ENCODE assay signal across 8 cellular contexts in the genomic region with DNA sequence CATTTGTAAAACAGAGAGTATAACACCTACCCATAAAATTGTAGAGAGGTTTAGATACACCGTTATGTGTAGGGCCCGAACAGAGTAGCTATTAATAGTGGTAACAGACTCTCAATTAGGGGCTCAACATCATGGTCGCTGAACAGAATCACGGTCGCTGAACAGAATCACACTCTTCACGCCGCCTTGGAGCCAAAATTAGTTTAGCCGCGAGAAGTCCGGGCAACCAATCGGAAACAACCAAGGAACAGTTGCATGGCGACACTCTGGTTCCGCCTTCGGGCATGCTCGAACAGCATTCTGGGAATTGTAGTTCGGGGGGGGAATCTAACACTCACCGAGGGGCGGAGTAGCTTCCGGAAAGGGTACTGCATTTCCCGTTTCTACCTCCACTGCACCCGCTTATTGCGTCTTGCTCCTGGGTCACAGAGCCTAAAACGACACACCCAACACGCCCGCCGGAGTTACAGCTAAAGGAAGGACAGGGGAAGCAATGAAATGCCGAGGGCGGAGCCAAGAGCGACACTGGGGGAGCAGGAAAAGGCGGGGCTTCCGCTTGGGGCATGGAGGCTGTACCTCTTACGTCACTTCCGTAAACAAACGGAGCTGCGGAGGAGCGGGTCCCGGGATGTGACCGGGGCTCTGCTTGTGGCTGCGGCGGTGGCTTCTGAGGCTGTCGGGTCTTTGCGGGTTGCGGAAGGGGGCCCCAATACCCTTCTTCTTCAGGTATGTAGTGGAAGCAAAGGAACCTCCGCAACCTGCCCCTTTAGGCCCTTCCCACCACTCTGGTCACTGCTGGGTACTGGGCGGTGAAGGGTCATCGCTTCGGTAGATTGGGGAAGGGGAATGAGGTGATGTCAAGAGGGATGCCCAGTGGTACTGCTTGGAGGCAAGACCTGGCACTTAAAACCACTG. TPM values are rescaled to one million over a fixed set of nuclear protein-coding genes. Genes with fewer than 3 reads are reported as not detected.
DNase-seq lines count a peak whose midpoint lies in the region; ATAC-seq and TF ChIP-seq lines count a peak whose summit lies in the region.

CCDC28A (plus strand) TSS at position 593 of the 915 bp plus-strand sequence. CDS start 2,352 bp downstream, outside the sequence.

- peak; percentile 96 for ATAC-seq in HG02571 (IDR thresholded peaks at IDR 0.05; ENCODE audit: unreplicated experiment)

- peaks cover 12% of the 10 kb centered on the region for H3K79me2 ChIP-seq in SK-N-SH (ENCODE audit: insufficient read depth)

- no peak for TF ChIP-seq RAD21 in SK-N-SH (IDR thresholded peaks at IDR 0.05; ENCODE audit: low read length)

- no peaks in the 10 kb centered on the region for H3K27me3 ChIP-seq in SK-N-SH (ENCODE audit: insufficient read depth)

- POLR2A ChIA-PET in SK-N-SH (lab: Yijun Ruan, JAX) = interaction anchor here (0.6 to 1.2 kb wide), 2 partner anchors 361 to 369 kb away, joined by 4 read pairs; partner anchors contain the start of gene HEBP2

- TF ChIP-seq CTCF in SK-N-SH (IDR thresholded peaks at IDR 0.05) = no peak

- H3F3A ChIP-seq in SK-N-SH (replicated peaks; ENCODE audit: insufficient read depth) = peaks cover 3% of the 10 kb centered on the region

- TF ChIP-seq EP300 in SK-N-SH (IDR thresholded peaks at IDR 0.05; ENCODE audit: borderline replicate concordance in 1 of 2, low read depth in 1 of 2, low read length in 1 of 2) = no peak

- CTCF ChIA-PET in SK-N-SH (lab: Yijun Ruan, JAX) = interaction anchor here (0.6 to 1.5 kb wide), 2 partner anchors 182 to 184 kb away, joined by 3 to 9 read pairs; no protein-coding TSS in a partner anchor

- no peaks in the 10 kb centered on the region for H3K9me2 ChIP-seq in SK-N-SH

- H3K36me3 ChIP-seq in SK-N-SH (replicated peaks in 1 of 2; ENCODE audit: control insufficient read depth in 1 of 2, insufficient read depth in 2 of 2, low read length in 1 of 2) = peaks cover 0 to 24% of the 10 kb centered on the region in 2 experiments

- peaks cover 0 to 9% of the 10 kb centered on the region in 2 experiments; a peak in 3 of 4 replicates for H3K4me1 ChIP-seq in SK-N-SH (ENCODE audit: control insufficient read depth in 1 of 2, insufficient read depth in 2 of 2, low read depth in 1 of 2, low read length in 1 of 2)

- H4K20me1 ChIP-seq in SK-N-SH (ENCODE audit: insufficient read depth) = no peaks in the 10 kb centered on the region

- H3K27ac ChIP-seq in SK-N-SH (ENCODE audit: low read depth in 2 of 2, low read length in 1 of 2) = peak within 1 kb of the TSS; percentile 93 to 97

- peak within 1 kb of the TSS; percentile 95 for H2AFZ ChIP-seq in SK-N-SH (ENCODE audit: low read depth)

- WGBS in SK-N-SH (ENCODE audit: low lambda C conversion rate) = 1% methylated on average over 40 of the region's 47 CpGs

- DNase-seq in GM04504 (ENCODE audit: low read depth) (peak; percentile 88), NCI-H1048 (lab: John Stamatoyannopoulos, UW) (peak; percentile 74), SK-N-SH (peak; percentile 89), germinal center (ENCODE audit: low spot score) (peak; percentile 92), non-pigmented ciliary epithelial cell (ENCODE audit: low read depth) (peak; percentile 81), superior temporal gyrus (ENCODE audit: extremely low spot score) (peak; percentile 98)
- DNase-seq in activated naive CD4-positive, alpha-beta T cell treated with anti-CD3 and anti-CD28 coated beads, Interleukin-2, amount 50 U/mL, for 16 hours = peak; percentile 92

- no peaks in the 10 kb centered on the region for H3K9me3 ChIP-seq in SK-N-SH

- peak within 1 kb of the TSS; percentile 91 for H3K9ac ChIP-seq in SK-N-SH

- H3K4me3 ChIP-seq in SK-N-SH (ENCODE audit: low read depth in 2 of 2, low read length in 1 of 2) = peak within 1 kb of the TSS; percentile 93 to 95

- H3K4me2 ChIP-seq in SK-N-SH = peak within 1 kb of the TSS; percentile 77

TF ChIP-seq in SK-N-SH, 30 proteins besides CTCF, POLR2A, EP300 and RAD21 (continues in another document):
- TF ChIP-seq SMC3 (IDR thresholded peaks at IDR 0.05; ENCODE audit: low read depth, low read length) (no peak), GATA2 (CRISPR knock-in tag; IDR thresholded peaks at IDR 0.05) (no peak), FOXM1 (IDR thresholded peaks at IDR 0.05; ENCODE audit: low read depth) (no peak), NRF1 (IDR thresholded peaks at IDR 0.05; ENCODE audit: low read depth, low read length) (no peak), NFIC (IDR thresholded peaks at IDR 0.05; ENCODE audit: borderline replicate concordance) (no peak), PBX3 (IDR thresholded peaks at IDR 0.05) (0 out of 2 replicates have a peak, but pooled peaks have one; percentile 12), JUND (IDR thresholded peaks at IDR 0.05) (no peak), IRF3 (IDR thresholded peaks at IDR 0.05; ENCODE audit: low read depth, low read length) (0 out of 2 replicates have a peak, but pooled peaks have one; percentile 31), USF1 (IDR thresholded peaks at IDR 0.05; ENCODE audit: borderline replicate concordance, low read depth) (no peak), SIN3A (IDR thresholded peaks at IDR 0.05; ENCODE audit: borderline replicate concordance, low read depth, low read length) (0 out of 2 replicates have a peak, but pooled peaks have one; percentile 43), EZH2phosphoT487 (IDR thresholded peaks at IDR 0.05; ENCODE audit: borderline replicate concordance, low read depth) (no peak), CHD2 (IDR thresholded peaks at IDR 0.05; ENCODE audit: low read length, partially characterized antibody) (peak; percentile 97), ELF1 (IDR thresholded peaks at IDR 0.05) (peak; percentile 85), MEF2A (IDR thresholded peaks at IDR 0.05; ENCODE audit: borderline replicate concordance, low read depth) (no peak), MXI1 (IDR thresholded peaks at IDR 0.05; ENCODE audit: low read depth, low read length) (peak; percentile 98), RCOR1 (IDR thresholded peaks at IDR 0.05; ENCODE audit: low read length) (no peak), RXRA (IDR thresholded peaks at IDR 0.05; ENCODE audit: borderline replicate concordance, low read depth) (no peak), YY1 (IDR thresholded peaks at IDR 0.05; ENCODE audit: low read depth) (0 out of 2 replicates have a peak, but pooled peaks have one; percentile 46)
- TF ChIP-seq, protein P1, sequence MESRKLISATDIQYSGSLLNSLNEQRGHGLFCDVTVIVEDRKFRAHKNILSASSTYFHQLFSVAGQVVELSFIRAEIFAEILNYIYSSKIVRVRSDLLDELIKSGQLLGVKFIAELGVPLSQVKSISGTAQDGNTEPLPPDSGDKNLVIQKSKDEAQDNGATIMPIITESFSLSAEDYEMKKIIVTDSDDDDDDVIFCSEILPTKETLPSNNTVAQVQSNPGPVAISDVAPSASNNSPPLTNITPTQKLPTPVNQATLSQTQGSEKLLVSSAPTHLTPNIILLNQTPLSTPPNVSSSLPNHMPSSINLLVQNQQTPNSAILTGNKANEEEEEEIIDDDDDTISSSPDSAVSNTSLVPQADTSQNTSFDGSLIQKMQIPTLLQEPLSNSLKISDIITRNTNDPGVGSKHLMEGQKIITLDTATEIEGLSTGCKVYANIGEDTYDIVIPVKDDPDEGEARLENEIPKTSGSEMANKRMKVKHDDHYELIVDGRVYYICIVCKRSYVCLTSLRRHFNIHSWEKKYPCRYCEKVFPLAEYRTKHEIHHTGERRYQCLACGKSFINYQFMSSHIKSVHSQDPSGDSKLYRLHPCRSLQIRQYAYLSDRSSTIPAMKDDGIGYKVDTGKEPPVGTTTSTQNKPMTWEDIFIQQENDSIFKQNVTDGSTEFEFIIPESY (IDR thresholded peaks at IDR 0.05; ENCODE audit: borderline replicate concordance, low read depth) = peak; percentile 94
- TF ChIP-seq, protein P2, sequence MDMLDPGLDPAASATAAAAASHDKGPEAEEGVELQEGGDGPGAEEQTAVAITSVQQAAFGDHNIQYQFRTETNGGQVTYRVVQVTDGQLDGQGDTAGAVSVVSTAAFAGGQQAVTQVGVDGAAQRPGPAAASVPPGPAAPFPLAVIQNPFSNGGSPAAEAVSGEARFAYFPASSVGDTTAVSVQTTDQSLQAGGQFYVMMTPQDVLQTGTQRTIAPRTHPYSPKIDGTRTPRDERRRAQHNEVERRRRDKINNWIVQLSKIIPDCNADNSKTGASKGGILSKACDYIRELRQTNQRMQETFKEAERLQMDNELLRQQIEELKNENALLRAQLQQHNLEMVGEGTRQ (IDR thresholded peaks at IDR 0.05; ENCODE audit: borderline replicate concordance, low read depth, low read length) = no peak

RNA-seq across cellular contexts. Expression of gene CCDC28A, which starts in this region (rescaled TPM):
- 11.4 and 13.4 TPM in 2 replicates for polyA plus RNA-seq in SK-N-SH (2012; rRNA removed)
- polyA plus RNA-seq in SK-N-SH (2012; cell fraction: cytosol; rRNA removed) = 15.6 and 25.7 TPM in 2 replicates
- 5.2 and 9.0 TPM in 2 replicates for polyA plus RNA-seq in SK-N-SH (2012; cell fraction: nucleus; rRNA removed)

Comparison
In these comparisons a context has a peak if more than half of its experiments do, and no peak if none do; other contexts are left out.
1. Peak in every context shown above with its lines: DNase-seq, ATAC-seq, H3K4me3 ChIP-seq and H3K27ac ChIP-seq.